1 cellular context compared by ENCODE assay signal in the genomic region with DNA sequence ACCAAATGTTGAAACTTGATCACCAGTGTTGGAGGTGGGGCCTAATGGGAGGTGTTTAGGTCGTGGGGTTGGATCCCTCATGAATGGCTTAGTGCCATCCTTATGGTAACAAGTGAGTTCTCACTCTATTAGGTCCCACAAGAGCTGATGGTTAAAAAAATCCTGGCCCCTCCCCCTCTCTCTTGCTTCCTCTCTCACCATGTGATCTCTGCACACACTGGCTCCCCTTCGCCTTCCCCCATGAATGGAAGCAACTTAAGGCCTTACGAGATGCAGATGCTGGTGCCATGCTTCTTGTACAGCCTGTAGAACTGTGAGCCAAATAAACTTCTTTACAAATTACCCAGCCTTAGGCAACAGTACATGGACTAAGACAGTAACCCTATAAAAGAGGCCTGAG.
TF ChIP-seq lines count a peak whose summit lies in the region.

No MANE protein-coding gene starts in this region.

TF ChIP-seq in GM23338, 12 proteins besides CTCF, POLR2A, EP300 and RAD21 (continued from another document):
- TF ChIP-seq, protein P1, sequence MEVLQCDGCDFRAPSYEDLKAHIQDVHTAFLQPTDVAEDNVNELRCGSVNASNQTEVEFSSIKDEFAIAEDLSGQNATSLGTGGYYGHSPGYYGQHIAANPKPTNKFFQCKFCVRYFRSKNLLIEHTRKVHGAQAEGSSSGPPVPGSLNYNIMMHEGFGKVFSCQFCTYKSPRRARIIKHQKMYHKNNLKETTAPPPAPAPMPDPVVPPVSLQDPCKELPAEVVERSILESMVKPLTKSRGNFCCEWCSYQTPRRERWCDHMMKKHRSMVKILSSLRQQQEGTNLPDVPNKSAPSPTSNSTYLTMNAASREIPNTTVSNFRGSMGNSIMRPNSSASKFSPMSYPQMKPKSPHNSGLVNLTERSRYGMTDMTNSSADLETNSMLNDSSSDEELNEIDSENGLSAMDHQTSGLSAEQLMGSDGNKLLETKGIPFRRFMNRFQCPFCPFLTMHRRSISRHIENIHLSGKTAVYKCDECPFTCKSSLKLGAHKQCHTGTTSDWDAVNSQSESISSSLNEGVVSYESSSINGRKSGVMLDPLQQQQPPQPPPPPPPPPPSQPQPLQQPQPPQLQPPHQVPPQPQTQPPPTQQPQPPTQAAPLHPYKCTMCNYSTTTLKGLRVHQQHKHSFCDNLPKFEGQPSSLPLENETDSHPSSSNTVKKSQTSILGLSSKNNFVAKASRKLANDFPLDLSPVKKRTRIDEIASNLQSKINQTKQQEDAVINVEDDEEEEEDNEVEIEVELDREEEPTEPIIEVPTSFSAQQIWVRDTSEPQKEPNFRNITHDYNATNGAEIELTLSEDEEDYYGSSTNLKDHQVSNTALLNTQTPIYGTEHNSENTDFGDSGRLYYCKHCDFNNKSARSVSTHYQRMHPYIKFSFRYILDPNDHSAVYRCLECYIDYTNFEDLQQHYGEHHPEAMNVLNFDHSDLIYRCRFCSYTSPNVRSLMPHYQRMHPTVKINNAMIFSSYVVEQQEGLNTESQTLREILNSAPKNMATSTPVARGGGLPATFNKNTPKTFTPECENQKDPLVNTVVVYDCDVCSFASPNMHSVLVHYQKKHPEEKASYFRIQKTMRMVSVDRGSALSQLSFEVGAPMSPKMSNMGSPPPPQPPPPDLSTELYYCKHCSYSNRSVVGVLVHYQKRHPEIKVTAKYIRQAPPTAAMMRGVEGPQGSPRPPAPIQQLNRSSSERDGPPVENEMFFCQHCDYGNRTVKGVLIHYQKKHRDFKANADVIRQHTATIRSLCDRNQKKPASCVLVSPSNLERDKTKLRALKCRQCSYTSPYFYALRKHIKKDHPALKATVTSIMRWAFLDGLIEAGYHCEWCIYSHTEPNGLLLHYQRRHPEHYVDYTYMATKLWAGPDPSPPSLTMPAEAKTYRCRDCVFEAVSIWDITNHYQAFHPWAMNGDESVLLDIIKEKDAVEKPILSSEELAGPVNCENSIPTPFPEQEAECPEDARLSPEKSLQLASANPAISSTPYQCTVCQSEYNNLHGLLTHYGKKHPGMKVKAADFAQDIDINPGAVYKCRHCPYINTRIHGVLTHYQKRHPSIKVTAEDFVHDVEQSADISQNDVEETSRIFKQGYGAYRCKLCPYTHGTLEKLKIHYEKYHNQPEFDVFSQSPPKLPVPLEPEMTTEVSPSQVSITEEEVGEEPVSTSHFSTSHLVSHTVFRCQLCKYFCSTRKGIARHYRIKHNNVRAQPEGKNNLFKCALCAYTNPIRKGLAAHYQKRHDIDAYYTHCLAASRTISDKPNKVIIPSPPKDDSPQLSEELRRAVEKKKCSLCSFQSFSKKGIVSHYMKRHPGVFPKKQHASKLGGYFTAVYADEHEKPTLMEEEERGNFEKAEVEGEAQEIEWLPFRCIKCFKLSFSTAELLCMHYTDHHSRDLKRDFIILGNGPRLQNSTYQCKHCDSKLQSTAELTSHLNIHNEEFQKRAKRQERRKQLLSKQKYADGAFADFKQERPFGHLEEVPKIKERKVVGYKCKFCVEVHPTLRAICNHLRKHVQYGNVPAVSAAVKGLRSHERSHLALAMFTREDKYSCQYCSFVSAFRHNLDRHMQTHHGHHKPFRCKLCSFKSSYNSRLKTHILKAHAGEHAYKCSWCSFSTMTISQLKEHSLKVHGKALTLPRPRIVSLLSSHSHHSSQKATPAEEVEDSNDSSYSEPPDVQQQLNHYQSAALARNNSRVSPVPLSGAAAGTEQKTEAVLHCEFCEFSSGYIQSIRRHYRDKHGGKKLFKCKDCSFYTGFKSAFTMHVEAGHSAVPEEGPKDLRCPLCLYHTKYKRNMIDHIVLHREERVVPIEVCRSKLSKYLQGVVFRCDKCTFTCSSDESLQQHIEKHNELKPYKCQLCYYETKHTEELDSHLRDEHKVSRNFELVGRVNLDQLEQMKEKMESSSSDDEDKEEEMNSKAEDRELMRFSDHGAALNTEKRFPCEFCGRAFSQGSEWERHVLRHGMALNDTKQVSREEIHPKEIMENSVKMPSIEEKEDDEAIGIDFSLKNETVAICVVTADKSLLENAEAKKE (CRISPR knock-in tag; IDR thresholded peaks at IDR 0.05) = no peak
- TF ChIP-seq REST (IDR thresholded peaks at IDR 0.05; ENCODE audit: unreplicated experiment) (no peak), EZH2 (IDR thresholded peaks at IDR 0.05; ENCODE audit: low read depth, unreplicated experiment) (no peak), JUNB (IDR thresholded peaks at IDR 0.05; ENCODE audit: unreplicated experiment) (no peak)
